Comparison of ENCODE assay signal across 8 cellular contexts in genomic region chr22:36331306-36331911, GRCh38. TPM values are rescaled to one million over a fixed set of nuclear protein-coding genes. Genes with fewer than 3 reads are reported as not detected.
DNase-seq lines count a peak whose midpoint lies in the region; ATAC-seq and TF ChIP-seq lines count a peak whose summit lies in the region.

No MANE protein-coding gene starts in this region.

- H3K9me3 Mint-ChIP-seq in activated naive CD8-positive, alpha-beta T cell (ENCODE audit: low read depth): no peaks in the 10 kb centered on the region

- H3K27me3 ChIP-seq in left ventricle myocardium inferior (ENCODE audit: low read depth): no peaks in the 10 kb centered on the region

- H3K4me1 Mint-ChIP-seq in activated naive CD8-positive, alpha-beta T cell (ENCODE audit: low read depth): peaks cover 97% of the 10 kb centered on the region

- peaks cover 30% of the 10 kb centered on the region for H3K36me3 ChIP-seq in left ventricle myocardium inferior

- H3K36me3 Mint-ChIP-seq in activated naive CD8-positive, alpha-beta T cell: peaks cover 37% of the 10 kb centered on the region

- H3K27ac Mint-ChIP-seq in activated naive CD8-positive, alpha-beta T cell: peak overlapping the region; percentile 99

- peak; percentile 78 for DNase-seq in AG08395 (ENCODE audit: low spot score)
- DNase-seq in SIG-M5 treated with dmso at 0.1 percent for 504 hours (lab: John Stamatoyannopoulos, UW; ENCODE audit: unreplicated experiment): peak; percentile 89
- DNase-seq in left ventricle myocardium inferior: peak; percentile 80
- DNase-seq in renal cortical epithelial cell (ENCODE audit: low read depth): peak; percentile 97

- no peaks in the 10 kb centered on the region for H3K27me3 Mint-ChIP-seq in activated naive CD8-positive, alpha-beta T cell

- intact Hi-C loops in left ventricle myocardium inferior (cut with micrococcal nuclease): loop anchor here (10.0 kb wide), 1 partner anchor 53 kb away; the partner anchor contains the start of gene MYH9

- peak; percentile 63 for ATAC-seq in GM19025 (IDR thresholded peaks at IDR 0.05; ENCODE audit: low read depth, unreplicated experiment)
- ATAC-seq in HG03520 (IDR thresholded peaks at IDR 0.05; ENCODE audit: unreplicated experiment): peak; percentile 62
- no peak for ATAC-seq in HG03025 (IDR thresholded peaks at IDR 0.05; ENCODE audit: low FRiP score, unreplicated experiment)

- H3K4me3 Mint-ChIP-seq in activated naive CD8-positive, alpha-beta T cell: peak overlapping the region; percentile 90

- TF ChIP-seq CTCF in left ventricle myocardium inferior (IDR thresholded peaks at IDR 0.05; ENCODE audit: borderline replicate concordance): no peak

- H3K27ac ChIP-seq in left ventricle myocardium inferior (replicated peaks): peak overlapping the region; percentile 100

- H3K4me3 ChIP-seq in left ventricle myocardium inferior: peak overlapping the region; percentile 36

- peaks cover 100% of the 10 kb centered on the region for H3K4me1 ChIP-seq in left ventricle myocardium inferior

- H3K9me3 ChIP-seq in left ventricle myocardium inferior (replicated peaks): no peaks in the 10 kb centered on the region

RNA-seq across cellular contexts. Expression of gene MYH9, which starts 56.4 kb away (rescaled TPM):
- total RNA-seq in left ventricle myocardium inferior (150 TPM), renal cortical epithelial cell (1,031 and 1,268 TPM in 2 replicates)
